8 cellular contexts compared by ENCODE assay signal in genomic region chr12:13099066-13099909, GRCh38. TPM values are rescaled to one million over a fixed set of nuclear protein-coding genes. Genes with fewer than 3 reads are reported as not detected.
DNase-seq lines count a peak whose midpoint lies in the region; ATAC-seq and TF ChIP-seq lines count a peak whose summit lies in the region.

No MANE protein-coding gene starts in this region.

- in situ Hi-C loops in GM13976 (cut with MboI; ENCODE audit: low sequenced_read_pairs, unreplicated experiment) = no loop called here

- H3K27me3 ChIP-seq in ACC112 (ENCODE audit: insufficient read depth, low read length) = no peaks in the 10 kb centered on the region

- ATAC-seq in HG03432 (IDR thresholded peaks at IDR 0.05; ENCODE audit: unreplicated experiment) (no peak), GM18519 (IDR thresholded peaks at IDR 0.05; ENCODE audit: low FRiP score, unreplicated experiment) (no peak)

- no peak overlapping the region for H2AFZ ChIP-seq in ACC112 (ENCODE audit: low read length, unreplicated experiment)

- DNase-seq in Kasumi-1 (lab: John Stamatoyannopoulos, UW) = peak; percentile 53 to 63
- peak; percentile 26 for DNase-seq in astrocyte of the hippocampus (ENCODE audit: low read depth, low spot score)
- DNase-seq in myocyte (ENCODE audit: low read depth) = peak; percentile 27
- no peak for DNase-seq in stimulated activated naive CD4-positive, alpha-beta T cell treated with Interleukin-2 at 50 U/mL for 16 hours (lab: John Stamatoyannopoulos, UW)
- no peak for DNase-seq in GM13976 (ENCODE audit: low spot score)

- H3K79me2 ChIP-seq in ACC112 (ENCODE audit: control insufficient read depth, insufficient read depth, low read length, unreplicated experiment) = no peaks in the 10 kb centered on the region

- H3K27ac ChIP-seq in ACC112 (ENCODE audit: low read depth, low read length) = peak overlapping the region; percentile 97

- H3K4me1 ChIP-seq in ACC112 (ENCODE audit: control insufficient read depth, insufficient read depth, low read length, unreplicated experiment) = peaks cover 61% of the 10 kb centered on the region

- TF ChIP-seq CTCF in GM13976 (IDR thresholded peaks at IDR 0.05; ENCODE audit: borderline replicate concordance, control extremely low read depth, extremely low read depth, insufficient read depth, missing control alignments) = no peak

- peak overlapping the region; percentile 2; the same call in 1 of the 2 replicates for H3K4me3 ChIP-seq in ACC112 (ENCODE audit: low read depth, low read length)

- no peaks in the 10 kb centered on the region for H3K36me3 ChIP-seq in ACC112 (ENCODE audit: insufficient read depth, low read length)

RNA-seq across cellular contexts. Expression of gene GSG1, which starts 4.2 kb away (rescaled TPM):
- 2.3 TPM in 2 replicates for total RNA-seq in myocyte
- 7.3 TPM for polyA plus RNA-seq in myocyte (2012)

RNA-seq across cellular contexts. Expression of gene FAM234B, which starts 55.1 kb away (rescaled TPM):
- total RNA-seq in myocyte = 4.1 and 6.1 TPM in 2 replicates
- 4.4 TPM for polyA plus RNA-seq in myocyte (2012)

Comparison
In these comparisons a context has a peak if more than half of its experiments do, and no peak if none do; other contexts are left out.
1. DNase-seq: peak in Kasumi-1 (2 of 2), astrocyte of the hippocampus (single experiment) and myocyte (single experiment); none in stimulated activated naive CD4-positive, alpha-beta T cell treated with Interleukin-2 at 50 U/mL for 16 hours (single experiment) and GM13976 (single experiment).